In genomic region chr12:6723607-6724408, GRCh38 we compare ENCODE assay signal across 1 cellular context.
TF ChIP-seq lines count a peak whose summit lies in the region.

A gene with protein sequence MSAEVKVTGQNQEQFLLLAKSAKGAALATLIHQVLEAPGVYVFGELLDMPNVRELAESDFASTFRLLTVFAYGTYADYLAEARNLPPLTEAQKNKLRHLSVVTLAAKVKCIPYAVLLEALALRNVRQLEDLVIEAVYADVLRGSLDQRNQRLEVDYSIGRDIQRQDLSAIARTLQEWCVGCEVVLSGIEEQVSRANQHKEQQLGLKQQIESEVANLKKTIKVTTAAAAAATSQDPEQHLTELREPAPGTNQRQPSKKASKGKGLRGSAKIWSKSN (plus strand): TSS chr12:6724046. CDS start chr12:6724657, 611 bp downstream.

TF ChIP-seq in HepG2, 621 proteins besides CTCF, POLR2A, EP300 and RAD21 (continued from another document and continues in another):
- TF ChIP-seq, protein P1, sequence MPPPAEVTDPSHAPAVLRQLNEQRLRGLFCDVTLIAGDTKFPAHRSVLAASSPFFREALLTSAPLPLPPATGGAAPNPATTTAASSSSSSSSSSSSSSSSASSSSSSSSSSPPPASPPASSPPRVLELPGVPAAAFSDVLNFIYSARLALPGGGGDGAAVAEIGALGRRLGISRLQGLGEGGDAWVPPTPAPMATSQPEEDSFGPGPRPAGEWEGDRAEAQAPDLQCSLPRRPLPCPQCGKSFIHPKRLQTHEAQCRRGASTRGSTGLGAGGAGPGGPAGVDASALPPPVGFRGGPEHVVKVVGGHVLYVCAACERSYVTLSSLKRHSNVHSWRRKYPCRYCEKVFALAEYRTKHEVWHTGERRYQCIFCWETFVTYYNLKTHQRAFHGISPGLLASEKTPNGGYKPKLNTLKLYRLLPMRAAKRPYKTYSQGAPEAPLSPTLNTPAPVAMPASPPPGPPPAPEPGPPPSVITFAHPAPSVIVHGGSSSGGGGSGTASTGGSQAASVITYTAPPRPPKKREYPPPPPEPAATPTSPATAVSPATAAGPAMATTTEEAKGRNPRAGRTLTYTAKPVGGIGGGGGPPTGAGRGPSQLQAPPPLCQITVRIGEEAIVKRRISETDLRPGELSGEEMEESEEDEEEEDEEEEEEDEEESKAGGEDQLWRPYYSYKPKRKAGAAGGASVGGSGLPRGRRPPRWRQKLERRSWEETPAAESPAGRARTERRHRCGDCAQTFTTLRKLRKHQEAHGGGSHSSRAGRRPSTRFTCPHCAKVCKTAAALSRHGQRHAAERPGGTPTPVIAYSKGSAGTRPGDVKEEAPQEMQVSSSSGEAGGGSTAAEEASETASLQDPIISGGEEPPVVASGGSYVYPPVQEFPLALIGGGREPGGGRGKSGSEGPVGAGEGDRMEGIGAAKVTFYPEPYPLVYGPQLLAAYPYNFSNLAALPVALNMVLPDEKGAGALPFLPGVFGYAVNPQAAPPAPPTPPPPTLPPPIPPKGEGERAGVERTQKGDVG (CRISPR knock-in tag; IDR thresholded peaks at IDR 0.05; ENCODE audit: borderline replicate concordance): peak; percentile 63; the same call in 1 of the 2 replicates
- TF ChIP-seq DNMT1 (CRISPR knock-in tag; IDR thresholded peaks at IDR 0.05) (no peak), ZZZ3 (CRISPR knock-in tag; IDR thresholded peaks at IDR 0.05; ENCODE audit: borderline replicate concordance) (peak; percentile 92; the same call in 1 of the 2 replicates), SKI (IDR thresholded peaks at IDR 0.05; ENCODE audit: partially characterized antibody) (peak; percentile 32), TRIM24 (CRISPR knock-in tag; IDR thresholded peaks at IDR 0.05) (no peak), ARNTL (CRISPR knock-in tag; IDR thresholded peaks at IDR 0.05) (peak; percentile 93), AGO2 (optimal IDR thresholded peaks at IDR 0.05; ENCODE audit: low read depth, low read length) (peak; percentile 36), ZNF24 (IDR thresholded peaks at IDR 0.05) (no peak), MTF2 (CRISPR knock-in tag; IDR thresholded peaks at IDR 0.05; ENCODE audit: borderline replicate concordance) (no peak), MIXL1 (CRISPR knock-in tag; IDR thresholded peaks at IDR 0.05) (peak; percentile 74; the same call in 1 of the 2 replicates), CHCHD3 (CRISPR knock-in tag; IDR thresholded peaks at IDR 0.05) (peak; percentile 92; the same call in 1 of the 2 replicates), SYNCRIP (IDR thresholded peaks at IDR 0.05; ENCODE audit: insufficient read depth, low read depth, low read length) (no peak), ZNF232 (CRISPR knock-in tag; IDR thresholded peaks at IDR 0.05; ENCODE audit: borderline replicate concordance) (peak; percentile 91; the same call in 1 of the 2 replicates), U2AF2 (IDR thresholded peaks at IDR 0.05; ENCODE audit: low read depth, low read length) (no peak), SCMH1 (CRISPR knock-in tag; IDR thresholded peaks at IDR 0.05; ENCODE audit: borderline replicate concordance) (no peak), GATA4 (IDR thresholded peaks at IDR 0.05; ENCODE audit: borderline replicate concordance, low read depth) (0 out of 2 replicates have a peak, but pooled peaks have one; percentile 48), SETDB1 (CRISPR knock-in tag; IDR thresholded peaks at IDR 0.05; ENCODE audit: borderline replicate concordance) (no peak), ZNF772 (CRISPR knock-in tag; IDR thresholded peaks at IDR 0.05) (peak; percentile 87; the same call in 1 of the 2 replicates), CAMTA2 (CRISPR knock-in tag; IDR thresholded peaks at IDR 0.05; ENCODE audit: borderline replicate concordance) (peak; percentile 86), ZNF431 (CRISPR knock-in tag; IDR thresholded peaks at IDR 0.05; ENCODE audit: borderline replicate concordance, low read depth) (peak; percentile 72), RBM39 (IDR thresholded peaks at IDR 0.05; ENCODE audit: low read depth, low read length, poor library complexity, severe bottlenecking) (peak; percentile 44), SNRNP70 (IDR thresholded peaks at IDR 0.05; ENCODE audit: low read depth, low read length) (no peak), SMARCE1 (IDR thresholded peaks at IDR 0.05; ENCODE audit: borderline replicate concordance) (no peak), MTF1 (CRISPR knock-in tag; IDR thresholded peaks at IDR 0.05) (no peak), ZNF766 (CRISPR knock-in tag; IDR thresholded peaks at IDR 0.05; ENCODE audit: borderline replicate concordance) (peak; percentile 88; the same call in 1 of the 2 replicates), IRX3 (CRISPR knock-in tag; IDR thresholded peaks at IDR 0.05; ENCODE audit: borderline replicate concordance, low read depth) (peak; percentile 81; the same call in 1 of the 2 replicates), ZNF337 (CRISPR knock-in tag; IDR thresholded peaks at IDR 0.05; ENCODE audit: borderline replicate concordance, low read depth) (peak; percentile 69; the same call in 1 of the 2 replicates), AKAP8 (CRISPR knock-in tag; IDR thresholded peaks at IDR 0.05) (peak; percentile 63; the same call in 1 of the 2 replicates), ZSCAN21 (CRISPR knock-in tag; IDR thresholded peaks at IDR 0.05; ENCODE audit: borderline replicate concordance) (peak; percentile 93; the same call in 1 of the 2 replicates), HDAC2 (CRISPR knock-in tag; IDR thresholded peaks at IDR 0.05) (peak; percentile 71; the same call in 1 of the 2 replicates), NR1H2 (CRISPR knock-in tag; IDR thresholded peaks at IDR 0.05; ENCODE audit: borderline replicate concordance, low read depth) (no peak), TGIF2 (CRISPR knock-in tag; IDR thresholded peaks at IDR 0.05) (0 out of 2 replicates have a peak, but pooled peaks have one; percentile 63), FOXA3 (CRISPR knock-in tag; IDR thresholded peaks at IDR 0.05) (peak; percentile 18; the same call in 1 of the 2 replicates), ZSCAN31 (CRISPR knock-in tag; IDR thresholded peaks at IDR 0.05; ENCODE audit: low read depth) (peak; percentile 83; the same call in 1 of the 2 replicates), RARG (CRISPR knock-in tag; IDR thresholded peaks at IDR 0.05; ENCODE audit: low read depth) (0 out of 2 replicates have a peak, but pooled peaks have one; percentile 22), PHF21A (CRISPR knock-in tag; IDR thresholded peaks at IDR 0.05) (peak; percentile 93), ZNF558 (CRISPR knock-in tag; IDR thresholded peaks at IDR 0.05; ENCODE audit: borderline replicate concordance) (peak; percentile 75; the same call in 1 of the 2 replicates), NBN (conservative IDR thresholded peaks at IDR 0.05) (no peak), ZNF615 (CRISPR knock-in tag; IDR thresholded peaks at IDR 0.05; ENCODE audit: borderline replicate concordance) (peak; percentile 95; the same call in 1 of the 2 replicates), NFYB (CRISPR knock-in tag; IDR thresholded peaks at IDR 0.05) (peak; percentile 80), EEA1 (CRISPR knock-in tag; IDR thresholded peaks at IDR 0.05; ENCODE audit: borderline replicate concordance) (peak; percentile 59; the same call in 1 of the 2 replicates), TBP (CRISPR knock-in tag; IDR thresholded peaks at IDR 0.05) (no peak), SAFB2 (CRISPR knock-in tag; IDR thresholded peaks at IDR 0.05; ENCODE audit: borderline replicate concordance, low read depth) (peak; percentile 75; the same call in 1 of the 2 replicates), ZBTB39 (CRISPR knock-in tag; IDR thresholded peaks at IDR 0.05) (peak; percentile 64; the same call in 1 of the 2 replicates), DNMT3B (CRISPR knock-in tag; conservative IDR thresholded peaks at IDR 0.05) (peak; percentile 81), CEBPZ (IDR thresholded peaks at IDR 0.05; ENCODE audit: low read length) (no peak), SNAPC2 (CRISPR knock-in tag; IDR thresholded peaks at IDR 0.05) (no peak), CHD4 (IDR thresholded peaks at IDR 0.05; ENCODE audit: borderline replicate concordance, low read length) (peak; percentile 60; the same call in 1 of the 2 replicates)
- TF ChIP-seq, protein P2, sequence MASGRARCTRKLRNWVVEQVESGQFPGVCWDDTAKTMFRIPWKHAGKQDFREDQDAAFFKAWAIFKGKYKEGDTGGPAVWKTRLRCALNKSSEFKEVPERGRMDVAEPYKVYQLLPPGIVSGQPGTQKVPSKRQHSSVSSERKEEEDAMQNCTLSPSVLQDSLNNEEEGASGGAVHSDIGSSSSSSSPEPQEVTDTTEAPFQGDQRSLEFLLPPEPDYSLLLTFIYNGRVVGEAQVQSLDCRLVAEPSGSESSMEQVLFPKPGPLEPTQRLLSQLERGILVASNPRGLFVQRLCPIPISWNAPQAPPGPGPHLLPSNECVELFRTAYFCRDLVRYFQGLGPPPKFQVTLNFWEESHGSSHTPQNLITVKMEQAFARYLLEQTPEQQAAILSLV (CRISPR knock-in tag; IDR thresholded peaks at IDR 0.05; ENCODE audit: borderline replicate concordance): peak; percentile 84
- TF ChIP-seq, protein P3, sequence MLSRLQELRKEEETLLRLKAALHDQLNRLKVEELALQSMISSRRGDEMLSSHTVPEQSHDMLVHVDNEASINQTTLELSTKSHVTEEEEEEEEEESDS (CRISPR knock-in tag; IDR thresholded peaks at IDR 0.05; ENCODE audit: borderline replicate concordance): no peak; the same call in 1 of the 2 replicates
- TF ChIP-seq, protein P4, sequence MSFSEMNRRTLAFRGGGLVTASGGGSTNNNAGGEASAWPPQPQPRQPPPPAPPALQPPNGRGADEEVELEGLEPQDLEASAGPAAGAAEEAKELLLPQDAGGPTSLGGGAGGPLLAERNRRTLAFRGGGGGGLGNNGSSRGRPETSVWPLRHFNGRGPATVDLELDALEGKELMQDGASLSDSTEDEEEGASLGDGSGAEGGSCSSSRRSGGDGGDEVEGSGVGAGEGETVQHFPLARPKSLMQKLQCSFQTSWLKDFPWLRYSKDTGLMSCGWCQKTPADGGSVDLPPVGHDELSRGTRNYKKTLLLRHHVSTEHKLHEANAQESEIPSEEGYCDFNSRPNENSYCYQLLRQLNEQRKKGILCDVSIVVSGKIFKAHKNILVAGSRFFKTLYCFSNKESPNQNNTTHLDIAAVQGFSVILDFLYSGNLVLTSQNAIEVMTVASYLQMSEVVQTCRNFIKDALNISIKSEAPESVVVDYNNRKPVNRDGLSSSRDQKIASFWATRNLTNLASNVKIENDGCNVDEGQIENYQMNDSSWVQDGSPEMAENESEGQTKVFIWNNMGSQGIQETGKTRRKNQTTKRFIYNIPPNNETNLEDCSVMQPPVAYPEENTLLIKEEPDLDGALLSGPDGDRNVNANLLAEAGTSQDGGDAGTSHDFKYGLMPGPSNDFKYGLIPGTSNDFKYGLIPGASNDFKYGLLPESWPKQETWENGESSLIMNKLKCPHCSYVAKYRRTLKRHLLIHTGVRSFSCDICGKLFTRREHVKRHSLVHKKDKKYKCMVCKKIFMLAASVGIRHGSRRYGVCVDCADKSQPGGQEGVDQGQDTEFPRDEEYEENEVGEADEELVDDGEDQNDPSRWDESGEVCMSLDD (CRISPR knock-in tag; IDR thresholded peaks at IDR 0.05; ENCODE audit: borderline replicate concordance): no peak
- TF ChIP-seq, protein P5, sequence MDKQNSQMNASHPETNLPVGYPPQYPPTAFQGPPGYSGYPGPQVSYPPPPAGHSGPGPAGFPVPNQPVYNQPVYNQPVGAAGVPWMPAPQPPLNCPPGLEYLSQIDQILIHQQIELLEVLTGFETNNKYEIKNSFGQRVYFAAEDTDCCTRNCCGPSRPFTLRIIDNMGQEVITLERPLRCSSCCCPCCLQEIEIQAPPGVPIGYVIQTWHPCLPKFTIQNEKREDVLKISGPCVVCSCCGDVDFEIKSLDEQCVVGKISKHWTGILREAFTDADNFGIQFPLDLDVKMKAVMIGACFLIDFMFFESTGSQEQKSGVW (CRISPR knock-in tag; IDR thresholded peaks at IDR 0.05; ENCODE audit: borderline replicate concordance): no peak
